In the genomic region with DNA sequence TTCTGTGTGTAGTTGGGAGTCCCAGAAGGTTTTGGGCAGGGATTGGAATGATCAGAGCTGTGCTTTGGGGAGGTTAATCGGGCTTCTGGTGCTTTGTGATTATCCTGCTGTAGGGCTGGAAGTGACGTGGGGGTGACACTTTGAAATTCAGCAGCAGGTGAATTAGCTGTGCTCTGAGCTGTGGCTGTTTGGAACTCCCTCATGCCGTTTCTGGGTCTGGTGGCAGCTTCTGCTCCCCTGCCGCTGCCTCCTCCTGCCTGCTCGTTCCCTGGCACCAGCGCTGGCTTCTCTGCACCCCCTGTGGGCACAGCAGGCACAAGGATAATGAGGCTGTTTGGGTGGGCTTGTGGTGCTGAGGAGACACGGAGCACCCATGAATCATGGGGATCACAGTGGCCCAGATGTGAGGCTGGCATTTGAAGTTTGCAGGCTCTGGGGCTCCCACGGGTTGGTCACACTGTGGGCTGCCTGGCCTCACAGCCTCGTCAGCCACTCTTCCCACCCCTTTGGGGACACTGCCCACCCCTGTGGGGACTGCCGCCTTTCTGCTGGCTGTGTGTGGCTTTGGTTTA, we compare ENCODE assay signal across 12 cellular contexts.
"Had no signal": no experiment of that assay in that cellular context is flagged by ENCODE, and none has a peak within 500 bp of the region (broad histone marks: within the 10 kb centered on the region; RNA-seq: fewer than 3 reads in every experiment).

No MANE protein-coding gene starts in this region.

- H3K27ac ChIP-seq: adrenal gland, left lung, pancreas, suprapubic skin, transverse colon had no signal

- H3K9me3 ChIP-seq: adrenal gland, left lung, pancreas, suprapubic skin, transverse colon had no signal

- H3K27ac Mint-ChIP-seq: activated T-cell treated with anti-CD3 and anti-CD28 coated beads, Interleukin-2, amount 50 U/mL, for 72 hours; T-helper 1 cell treated with Interleukin-12 subunit alpha and Interleukin-12 subunit beta and Interleukin-4 antibody, amounts not matched to agents 30 μg/mL and 1 μg/mL, for 36 hours had no signal

- H3K36me3 ChIP-seq: adrenal gland, pancreas, transverse colon had no signal

- H3K27me3 ChIP-seq: adrenal gland, left lung, pancreas, suprapubic skin, transverse colon had no signal

- H3K4me3 ChIP-seq: adrenal gland, left lung, pancreas, suprapubic skin, transverse colon had no signal

- H3K4me3 Mint-ChIP-seq: activated T-cell treated with anti-CD3 and anti-CD28 coated beads, Interleukin-2, amount 50 U/mL, for 72 hours; T-helper 1 cell treated with Interleukin-12 subunit alpha and Interleukin-12 subunit beta and Interleukin-4 antibody, amounts not matched to agents 30 μg/mL and 1 μg/mL, for 36 hours had no signal

- H3K9me3 Mint-ChIP-seq: activated naive CD4-positive, alpha-beta T cell treated with anti-CD3 and anti-CD28 coated beads, Interleukin-2, amount 50 U/mL, for 72 hours; activated T-cell treated with anti-CD3 and anti-CD28 coated beads, Interleukin-2, amount 50 U/mL, for 72 hours; T-helper 1 cell treated with Interleukin-12 subunit alpha and Interleukin-12 subunit beta and Interleukin-4 antibody, amounts not matched to agents 30 μg/mL and 1 μg/mL, for 36 hours had no signal

- ATAC-seq: activated naive CD4-positive, alpha-beta T cell treated with anti-CD3 and anti-CD28 coated beads, Interleukin-2, amount 50 U/mL, for 72 hours; activated T-cell treated with anti-CD3 and anti-CD28 coated beads, Interleukin-2, amount 50 U/mL, for 72 hours; left lung; pancreas; stimulated activated naive CD8-positive, alpha-beta T cell treated with anti-CD3 and anti-CD28 coated beads, Interleukin-15, Interleukin-2, amounts not matched to agents 100 U/mL and 50 U/mL, for 24 hours had no signal

- DNase-seq: activated CD4-positive, alpha-beta T cell treated with anti-CD3 and anti-CD28 coated beads, Interleukin-2, amount 50 U/mL, for 1 hour; activated gamma-delta T cell treated with Interleukin-2 at 50 U/mL for 16 hours; activated T-cell treated with anti-CD3 and anti-CD28 coated beads, Interleukin-2, amount 50 U/mL, for 72 hours; stimulated activated CD8-positive, alpha-beta memory T cell treated with anti-CD3 and anti-CD28 coated beads, Interleukin-4, amount 100 ng/mL, for 48 hours; stimulated activated naive CD8-positive, alpha-beta T cell treated with anti-CD3 and anti-CD28 coated beads, Interleukin-15, Interleukin-2, amounts not matched to agents 100 U/mL and 50 U/mL, for 24 hours; transverse colon had no signal
